Comparison of ENCODE assay signal across 8 cellular contexts in genomic region chr17:27879987-27880608, GRCh38. TPM values are rescaled to one million over a fixed set of nuclear protein-coding genes. Genes with fewer than 3 reads are reported as not detected.
DNase-seq lines count a peak whose midpoint lies in the region; ATAC-seq and TF ChIP-seq lines count a peak whose summit lies in the region.

No MANE protein-coding gene starts in this region.

- H3K36me3 Mint-ChIP-seq in naive thymus-derived CD8-positive, alpha-beta T cell, result peaks cover 0 to 8% (median 4%) of the 10 kb centered on the region in 3 donors

- H3K27me3 Mint-ChIP-seq in naive thymus-derived CD8-positive, alpha-beta T cell, result no peaks in the 10 kb centered on the region

- TF ChIP-seq CTCF in GM12865 (IDR thresholded peaks at IDR 0.05; ENCODE audit: insufficient read depth, low read depth, low read length, missing control alignments), result peak; percentile 95

- POLR2A ChIA-PET in naive thymus-derived CD8-positive, alpha-beta T cell (lab: Charles Lee), result interaction anchor here (0.9 to 3.3 kb wide), 2 partner anchors 13 to 74 kb away, joined by 5 to 30 read pairs; partner anchors contain the start of gene LYRM9

- no peaks in the 10 kb centered on the region for H3K9me3 Mint-ChIP-seq in naive thymus-derived CD8-positive, alpha-beta T cell

- no peak overlapping the region for H3K4me3 ChIP-seq in GM12865 (ENCODE audit: low read depth, low read length)

- H3K27ac Mint-ChIP-seq in naive thymus-derived CD8-positive, alpha-beta T cell, result peak overlapping the region in 4 of 10 donors; percentile 29 to 84 (median 73)

- peaks cover 14 to 24% (median 21%) of the 10 kb centered on the region in 4 donors for H3K4me1 Mint-ChIP-seq in naive thymus-derived CD8-positive, alpha-beta T cell

- ATAC-seq in esophagus mucosa (peak; percentile 92), GM21360 (IDR thresholded peaks at IDR 0.05; ENCODE audit: unreplicated experiment) (no peak)
- peak; percentile 66 to 92 for ATAC-seq in naive thymus-derived CD8-positive, alpha-beta T cell

- DNase-seq in GM12865 (ENCODE audit: low read depth) (peak; percentile 74), HK-2 (ENCODE audit: unreplicated experiment) (peak; percentile 70), OCI-M1 (lab: John Stamatoyannopoulos, UW) (peak; percentile 87), activated T-cell treated with anti-CD3 and anti-CD28 coated beads for 4 hours (peak; percentile 42)
- DNase-seq in naive thymus-derived CD8-positive, alpha-beta T cell, result peak; percentile 34 to 77 (median 58)
- peak; percentile 54 for DNase-seq in stimulated activated naive CD4-positive, alpha-beta T cell treated with Interleukin-2 at 50 U/mL for 16 hours (lab: John Stamatoyannopoulos, UW)

- peak overlapping the region in 5 of 10 donors; percentile 1 to 56 (median 36) for H3K4me3 Mint-ChIP-seq in naive thymus-derived CD8-positive, alpha-beta T cell

RNA-seq across cellular contexts. Expression of gene LYRM9, which starts 13.1 kb away (rescaled TPM):
- total RNA-seq in esophagus mucosa, result 2.3 TPM
- total RNA-seq in naive thymus-derived CD8-positive, alpha-beta T cell, result 10 to 100 TPM; 21.3 to 22.9 TPM
- polyA plus RNA-seq in naive thymus-derived CD8-positive, alpha-beta T cell, result 10 to 100 TPM; 20.8 to 30.9 (median 22.6) TPM
